ENCODE assay signal across 34 cellular contexts in the genomic region with DNA sequence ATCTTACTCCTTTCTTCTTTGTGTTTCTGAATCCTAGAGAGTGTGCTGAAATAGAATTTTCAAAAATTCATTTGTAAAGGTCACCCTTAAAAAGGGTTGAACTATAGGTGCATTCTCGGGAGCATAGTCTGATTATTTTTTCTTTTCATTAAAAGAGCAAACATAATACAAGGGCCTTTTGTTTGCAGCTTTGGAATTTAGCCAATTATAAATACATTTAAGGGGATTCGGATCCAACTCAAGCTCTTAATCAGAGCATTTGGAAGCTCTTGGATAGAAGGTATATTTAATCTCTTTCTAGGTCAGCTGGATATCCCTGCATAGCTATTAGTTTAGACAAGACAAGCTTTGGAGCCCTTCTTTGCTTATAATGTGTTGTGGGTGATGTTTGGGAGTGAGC.
"Had no signal": no experiment of that assay in that cellular context is flagged by ENCODE, and none has a peak within 500 bp of the region (broad histone marks: within the 10 kb centered on the region; RNA-seq: fewer than 3 reads in every experiment).

No MANE protein-coding gene starts in this region.

- H3K4me3 ChIP-seq: ascending aorta, cardiac muscle cell, colonic mucosa, MG63, PC-9, SK-N-MC had no signal

- DNase-seq: activated CD4-positive, alpha-beta memory T cell treated with anti-CD3 and anti-CD28 coated beads, Interleukin-2, amount 10 ng/mL, durations not matched to agents 7 days and 5 days; activated CD4-positive, alpha-beta T cell treated with anti-CD3 and anti-CD28 coated beads for 1 hour; activated CD4-positive, alpha-beta T cell treated with anti-CD3 and anti-CD28 coated beads for 48 hours; activated CD4-positive, CD25-positive, alpha-beta regulatory T cell; activated CD8-positive, alpha-beta memory T cell treated with anti-CD3 and anti-CD28 coated beads for 24 hours; activated CD8-positive, alpha-beta memory T cell treated with anti-CD3 and anti-CD28 coated beads, Interleukin-2, amount 10 ng/mL, durations not matched to agents 7 days and 5 days; activated CD8-positive, alpha-beta memory T cell treated with anti-CD3 and anti-CD28 coated beads, Interleukin-2, amount 50 U/mL, for 48 hours; activated effector memory CD4-positive, alpha-beta T cell treated with Interleukin-2 at 50 U/mL for 16 hours; activated naive CD4-positive, alpha-beta T cell treated with anti-CD3 and anti-CD28 coated beads, Interleukin-2, amount 50 U/mL, for 16 hours; activated naive CD8-positive, alpha-beta T cell treated with anti-CD3 and anti-CD28 coated beads for 36 hours; activated T-cell treated with anti-CD3 and anti-CD28 coated beads, Interleukin-2, amount 50 U/mL, for 48 hours; amygdala; colonic mucosa; Kasumi-1; KG1; MG63; NCI-H1048; NCI-H1436; NCI-H1694; NCI-H2029; NCI-H2171 treated with DMSO at 0.1 percent for 48 hours; NCI-H2227 treated with DMSO at 0.1 percent for 48 hours; NCI-H446; NCI-H510A treated with DMSO at 0.1 percent for 48 hours; NCI-H526 treated with DMSO at 0.1 percent for 48 hours; NK-92 treated with Interleukin-12 subunit alpha and Interleukin-12 subunit beta, amount 100 ng/mL, for 24 hours; PC-9; SIG-M5; T1000; WERI-Rb-1 had no signal

- FAIRE-seq: RCC 7860 had no signal
